ENCODE assay signal across 14 cellular contexts in genomic region chr1:185400057-185400456, GRCh38.
DNase-seq lines count a peak whose midpoint lies in the region; ATAC-seq, FAIRE-seq and TF ChIP-seq lines count a peak whose summit lies in the region.
"Had no signal": no experiment of that assay in that cellular context is flagged by ENCODE, and none has a peak within 500 bp of the region (broad histone marks: within the 10 kb centered on the region; RNA-seq: fewer than 3 reads in every experiment).

No MANE protein-coding gene starts in this region.

- no peak for TF ChIP-seq RAD21 in K562 (CRISPR knock-in tag; conservative IDR thresholded peaks at IDR 0.05 in 1 of 2, IDR thresholded peaks at IDR 0.05 in 1 of 2)

- no peak for TF ChIP-seq EP300 in K562 (IDR thresholded peaks at IDR 0.05; ENCODE audit: low read length)

- TF ChIP-seq POLR2A in K562 (conservative IDR thresholded peaks at IDR 0.05) (no peak), Peyer's patch (IDR thresholded peaks at IDR 0.05) (no peak)

- no TSS peak for BruUV-seq in K562 (replicated peaks; lab: Mats Ljungman, UMichigan)

- peaks cover 8% of the 10 kb centered on the region for H3K4me1 Mint-ChIP-seq in progenitor cell of endocrine pancreas (ENCODE audit: low read depth)

- H3K27ac ChIP-seq in K562 (ENCODE audit: extremely low read depth, low read depth, low read length) (no peak overlapping the region), left lung (no peak overlapping the region), psoas muscle (no peak overlapping the region), Peyer's patch (no peak overlapping the region)

- no peaks in the 10 kb centered on the region for H3K36me3 Mint-ChIP-seq in progenitor cell of endocrine pancreas (ENCODE audit: insufficient read depth)

- H2AFZ ChIP-seq in K562 (ENCODE audit: low read depth, low read length), result peak overlapping the region; percentile 62

- in situ Hi-C loops in K562 (cut with MboI), result no loop called here

- 18% methylated on average over 1 of the region's 1 CpG for WGBS in K562 (ENCODE audit: insufficient coverage, low coverage, missing lambda C conversion rate)
- WGBS in psoas muscle, 3 donors, result 92 to 98% (median 97%) methylated on average over 1 of the region's 1 CpG

- no peaks in the 10 kb centered on the region for H3K9me1 ChIP-seq in K562 (ENCODE audit: control insufficient read depth, insufficient read depth, low read length)

- H3K27me3 Mint-ChIP-seq in progenitor cell of endocrine pancreas, result peaks cover 9% of the 10 kb centered on the region
- H3K27me3 Mint-ChIP-seq: CD4-positive, CD25-positive, alpha-beta regulatory T cell had no signal

- H3K4me3 ChIP-seq in AG10803 (ENCODE audit: low read length) (no peak overlapping the region), K562 (no peak overlapping the region), left lung (no peak overlapping the region), psoas muscle (no peak overlapping the region), Peyer's patch (no peak overlapping the region)

- H3K4me1 ChIP-seq in K562 (replicated peaks in 1 of 2; ENCODE audit: control insufficient read depth in 2 of 2, insufficient read depth in 2 of 2, low read length in 2 of 2) (peaks cover 6 to 17% of the 10 kb centered on the region in 2 experiments; a peak in 4 of 5 replicates), left lung (peaks cover 0 to 13% of the 10 kb centered on the region in 2 donors), psoas muscle (no peaks in the 10 kb centered on the region), Peyer's patch (no peaks in the 10 kb centered on the region)

- H3K9me3 ChIP-seq in K562 (replicated peaks; ENCODE audit: control insufficient read depth, insufficient read depth, low read depth, low read length), result no peaks in the 10 kb centered on the region
- no peaks in the 10 kb centered on the region for H3K9me3 ChIP-seq in left lung
- H3K9me3 ChIP-seq in psoas muscle, result no peaks in the 10 kb centered on the region
- H3K9me3 ChIP-seq in Peyer's patch, result no peaks in the 10 kb centered on the region

- H3K36me3 ChIP-seq in K562 (ENCODE audit: control insufficient read depth, insufficient read depth, low read length) (no peaks in the 10 kb centered on the region), left lung (no peaks in the 10 kb centered on the region), psoas muscle (ENCODE audit: insufficient read depth in 1 of 2, low read depth in 1 of 2) (no peaks in the 10 kb centered on the region), Peyer's patch (no peaks in the 10 kb centered on the region)

- no peaks in the 10 kb centered on the region for H3K27me3 ChIP-seq in K562 (ENCODE audit: control insufficient read depth in 2 of 2, insufficient read depth in 2 of 2, low read length in 2 of 2)
- no peaks in the 10 kb centered on the region for H3K27me3 ChIP-seq in left lung
- no peaks in the 10 kb centered on the region for H3K27me3 ChIP-seq in psoas muscle (ENCODE audit: insufficient read depth in 3 of 3, low read length in 2 of 3)
- H3K27me3 ChIP-seq in Peyer's patch, result no peaks in the 10 kb centered on the region

- H4K20me1 ChIP-seq in K562 (replicated peaks; ENCODE audit: control insufficient read depth, insufficient read depth, low read length), result no peaks in the 10 kb centered on the region

- ATAC-seq in K562 (peak; percentile 37; the same call in 1 of the 3 replicates), left lung (peak; percentile 47), psoas muscle (no peak), GM18861 (IDR thresholded peaks at IDR 0.05; ENCODE audit: unreplicated experiment) (no peak)

- FAIRE-seq in HTR-8/SVneo (lab: Jason Lieb, UNC) (no peak), K562 (lab: Jason Lieb, UNC) (no peak)

- DNase-seq in AG10803 (ENCODE audit: low read depth), result peak; percentile 78
- peak; percentile 17 for DNase-seq in HTR-8/SVneo (ENCODE audit: insufficient read length, low spot score)
- no peak for DNase-seq in K562 (ENCODE audit: extremely low read depth in 1 of 4, low spot score in 3 of 4)
- DNase-seq in left lung, result no peak
- no peak for DNase-seq in psoas muscle
- DNase-seq in progenitor cell of endocrine pancreas (ENCODE audit: low spot score, unreplicated experiment), result no peak
- DNase-seq in Peyer's patch, result no peak
- DNase-seq: activated CD4-positive, alpha-beta T cell treated with anti-CD3 and anti-CD28 coated beads, Interleukin-2, amount 50 U/mL, for 48 hours; activated gamma-delta T cell; CD4-positive, CD25-positive, alpha-beta regulatory T cell; central memory CD4-positive, alpha-beta T cell; immature natural killer cell; retina had no signal

- POLR2A ChIA-PET in K562 (lab: Yijun Ruan, JAX), result interaction anchor here (0.7 kb wide), 1 partner anchor 69 kb away, joined by 3 read pairs; no protein-coding TSS in a partner anchor

- H3K4me3 Mint-ChIP-seq in progenitor cell of endocrine pancreas (ENCODE audit: low read depth), result no peak overlapping the region
- H3K4me3 Mint-ChIP-seq: CD4-positive, CD25-positive, alpha-beta regulatory T cell; immature natural killer cell had no signal

- CTCF ChIA-PET in K562 (lab: Yijun Ruan, JAX; ENCODE audit: low intra/inter-chr PET ratio), result no interaction called here

- no peak for TF ChIP-seq CTCF in AG10803 (conservative IDR thresholded peaks at IDR 0.05; ENCODE audit: low read length)
- TF ChIP-seq CTCF in K562 (IDR thresholded peaks at IDR 0.05 in 2 of 3, conservative IDR thresholded peaks at IDR 0.05 in 1 of 3; ENCODE audit: insufficient read depth in 2 of 3, low read depth in 1 of 3, low read length in 3 of 3), result no peak
- no peak for TF ChIP-seq CTCF in left lung (IDR thresholded peaks at IDR 0.05)
- TF ChIP-seq CTCF in psoas muscle (IDR thresholded peaks at IDR 0.05), result no peak
- TF ChIP-seq CTCF in progenitor cell of endocrine pancreas (IDR thresholded peaks at IDR 0.05; ENCODE audit: unreplicated experiment), result no peak
- no peak for TF ChIP-seq CTCF in Peyer's patch (IDR thresholded peaks at IDR 0.05)

- no peak overlapping the region for H3K4me2 ChIP-seq in K562 (ENCODE audit: insufficient read depth, low read length)

- no peaks in the 10 kb centered on the region for H3K9me3 Mint-ChIP-seq in progenitor cell of endocrine pancreas (ENCODE audit: low read depth)
- H3K9me3 Mint-ChIP-seq: immature natural killer cell had no signal

- H3K9ac ChIP-seq in K562 (ENCODE audit: insufficient read depth in 1 of 2, low read depth in 2 of 2, low read length in 2 of 2), result no peak overlapping the region

- H3K27ac Mint-ChIP-seq in progenitor cell of endocrine pancreas, result no peak overlapping the region
- H3K27ac Mint-ChIP-seq: immature natural killer cell had no signal

- H3K79me2 ChIP-seq in K562 (ENCODE audit: control insufficient read depth, insufficient read depth, low read length), result no peaks in the 10 kb centered on the region

- intact Hi-C loops in K562 (cut with micrococcal nuclease) (no loop called here), left lung (cut with DNase I) (no loop called here), psoas muscle (cut with DNase I) (no loop called here)

TF ChIP-seq in K562, 482 proteins besides CTCF, POLR2A, EP300 and RAD21:
- TF ChIP-seq CREB5 (CRISPR knock-in tag; IDR thresholded peaks at IDR 0.05), result no peak
- peak; percentile 61 for TF ChIP-seq FOSL1 (tag; conservative IDR thresholded peaks at IDR 0.05)
- peak; percentile 16; the same call in 1 of the 2 replicates for TF ChIP-seq ATF3 (IDR thresholded peaks at IDR 0.05)
- TF ChIP-seq ATF3 (CRISPR knock-in tag; conservative IDR thresholded peaks at IDR 0.05), result no peak
- no peak for TF ChIP-seq JUND (IDR thresholded peaks at IDR 0.05; ENCODE audit: borderline replicate concordance, low read depth, low read length)
- 0 out of 3 replicates have a peak, but pooled peaks have one; percentile 30 for TF ChIP-seq JUND (tag; IDR thresholded peaks at IDR 0.05; ENCODE audit: borderline replicate concordance, low read depth, low read length)
TF ChIP-seq in K562: peak in this region for 3.

Comparison
In these comparisons a context has a peak if more than half of its experiments do, and no peak if none do; other contexts are left out.
1. DNase-seq: peak in AG10803 (single experiment) and HTR-8/SVneo (single experiment); none in K562 (0 of 4), left lung (0 of 2), psoas muscle (0 of 2), progenitor cell of endocrine pancreas (single experiment) and Peyer's patch (0 of 3).
2. ATAC-seq: peak in K562 (single experiment) and left lung (single experiment); none in psoas muscle (0 of 4) and GM18861 (single experiment).